ENCODE assay signal across 9 cellular contexts in the genomic region with DNA sequence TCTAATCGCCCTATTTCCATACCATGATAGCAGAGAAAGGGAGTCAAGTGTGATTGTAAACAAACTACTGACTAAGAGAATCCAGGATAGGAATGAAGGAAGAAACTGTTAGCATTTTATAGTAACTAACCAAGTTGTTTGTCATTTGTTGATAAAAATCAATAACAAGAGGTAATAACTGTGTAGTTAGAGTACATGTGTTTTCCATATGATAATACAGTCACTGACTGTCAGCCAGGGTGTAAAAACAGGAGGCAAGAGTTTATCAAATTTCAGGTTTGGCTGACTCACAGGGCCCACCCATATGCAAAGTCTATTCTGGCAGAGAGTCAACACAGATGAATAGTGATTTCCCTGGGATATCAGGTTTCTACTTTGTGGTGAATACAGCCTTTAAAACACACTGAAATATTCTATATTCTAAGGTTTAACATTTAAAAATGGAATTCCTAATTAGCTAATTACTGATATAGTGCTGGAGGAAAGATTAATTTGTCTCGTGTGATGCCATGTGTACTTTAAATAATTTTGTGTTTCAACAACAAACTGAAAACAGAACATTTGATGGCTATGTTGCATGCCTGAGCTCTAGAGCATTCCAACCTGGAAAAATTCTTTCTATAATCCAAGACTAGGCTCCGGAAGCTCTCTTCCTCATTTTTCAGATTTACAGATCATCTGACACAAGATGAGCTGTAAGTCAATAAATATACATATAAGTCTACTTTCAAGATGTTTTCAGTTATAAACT. TPM values are rescaled to one million over a fixed set of nuclear protein-coding genes. Genes with fewer than 3 reads are reported as not detected.
A peak's percentile ranks its signal among the peaks of the same experiment; 100 is the strongest.
DNase-seq lines count a peak whose midpoint lies in the region; ATAC-seq and TF ChIP-seq lines count a peak whose summit lies in the region.
"Had no signal": no experiment of that assay in that cellular context is flagged by ENCODE, and none has a peak within 500 bp of the region (broad histone marks: within the 10 kb centered on the region; RNA-seq: fewer than 3 reads in every experiment).

No MANE protein-coding gene starts in this region.

- no peaks in the 10 kb centered on the region for H3K27me3 ChIP-seq in gastrocnemius medialis

- no peaks in the 10 kb centered on the region for H3K9me3 Mint-ChIP-seq in Calu3 (ENCODE audit: low read depth, unreplicated experiment)
- H3K9me3 Mint-ChIP-seq in glutamatergic neuron (ENCODE audit: unreplicated experiment) = no peaks in the 10 kb centered on the region

- intact Hi-C loops in Calu3 (cut with micrococcal nuclease; ENCODE audit: unreplicated experiment) (no loop called here), gastrocnemius medialis (cut with DNase I; ENCODE audit: low total_unique reads) (no loop called here)

- TF ChIP-seq EP300 in Ishikawa (IDR thresholded peaks at IDR 0.05; ENCODE audit: borderline replicate concordance) = peak; percentile 48; the same call in 1 of the 2 replicates

- TF ChIP-seq POLR2A in gastrocnemius medialis (IDR thresholded peaks at IDR 0.05) = no peak

- peak overlapping the region in 1 of 4 donors; percentile 21 for H3K27ac ChIP-seq in gastrocnemius medialis

- H3K36me3 Mint-ChIP-seq in Calu3 (ENCODE audit: insufficient read depth, unreplicated experiment) (peaks cover 12% of the 10 kb centered on the region), glutamatergic neuron (ENCODE audit: unreplicated experiment) (no peaks in the 10 kb centered on the region)

- TF ChIP-seq RAD21 in Ishikawa (IDR thresholded peaks at IDR 0.05; ENCODE audit: low read depth) = no peak; the same call in 1 of the 2 replicates

- H3K27ac Mint-ChIP-seq in Calu3 (ENCODE audit: unreplicated experiment) (peak overlapping the region; percentile 31), glutamatergic neuron (ENCODE audit: unreplicated experiment) (no peak overlapping the region)

- no TSS peak for BruUV-seq in Calu3 (replicated peaks; lab: Mats Ljungman, UMichigan)

- TF ChIP-seq CTCF in Calu3 (IDR thresholded peaks at IDR 0.05; ENCODE audit: unreplicated experiment) (no peak), glutamatergic neuron (IDR thresholded peaks at IDR 0.05; ENCODE audit: partially characterized antibody, unreplicated experiment) (no peak), gastrocnemius medialis (IDR thresholded peaks at IDR 0.05 in 4 of 5, conservative IDR thresholded peaks at IDR 0.05 in 1 of 5) (no peak)

- no peak overlapping the region for H3K4me3 ChIP-seq in gastrocnemius medialis

- H3K4me1 Mint-ChIP-seq in Calu3 (ENCODE audit: low read depth, unreplicated experiment) (peaks cover 7% of the 10 kb centered on the region), glutamatergic neuron (ENCODE audit: low read depth, unreplicated experiment) (peaks cover 5% of the 10 kb centered on the region)

- H3K27me3 Mint-ChIP-seq in Calu3 (ENCODE audit: unreplicated experiment) (no peaks in the 10 kb centered on the region), glutamatergic neuron (ENCODE audit: unreplicated experiment) (peaks cover 5% of the 10 kb centered on the region)

- H3K4me1 ChIP-seq in gastrocnemius medialis = peaks cover 20 to 24% of the 10 kb centered on the region in 2 donors

- CTCF ChIA-PET in Calu3 (lab: Charles Lee) = interaction anchor here (0.7 to 0.9 kb wide), 2 partner anchors 102 to 730 kb away, joined by 3 to 4 read pairs; no protein-coding TSS in a partner anchor

- no peaks in the 10 kb centered on the region for H3K36me3 ChIP-seq in gastrocnemius medialis

- DNase-seq in Calu3 (peak; percentile 33), iPS-NIHi11 (ENCODE audit: low spot score) (peak; percentile 52), glutamatergic neuron (no peak), NCI-H146 (lab: John Stamatoyannopoulos, UW) (no peak), gastrocnemius medialis (no peak)
- DNase-seq: RPMI8226 had no signal

- H3K4me3 Mint-ChIP-seq in Calu3 (ENCODE audit: low read depth, unreplicated experiment) (no peak overlapping the region), glutamatergic neuron (ENCODE audit: unreplicated experiment) (no peak overlapping the region)

- H3K9me3 ChIP-seq in gastrocnemius medialis = no peaks in the 10 kb centered on the region

- peak; percentile 90 for ATAC-seq in SK-N-SH treated with all-trans-retinoic acid at 6 μM for 48 hours
- no peak for ATAC-seq in HG02678 (IDR thresholded peaks at IDR 0.05; ENCODE audit: unreplicated experiment)
- ATAC-seq in gastrocnemius medialis = no peak

- in situ Hi-C loops in gastrocnemius medialis (cut with MboI; ENCODE audit: low sequenced_read_pairs in 4 of 4) = loop anchor here in 2 of 4 donors (25.0 kb wide), 2 partner anchors 135 to 435 kb away; no protein-coding TSS in a partner anchor

TF ChIP-seq in Ishikawa, 13 proteins besides CTCF, POLR2A, EP300 and RAD21:
- TF ChIP-seq, protein P1, sequence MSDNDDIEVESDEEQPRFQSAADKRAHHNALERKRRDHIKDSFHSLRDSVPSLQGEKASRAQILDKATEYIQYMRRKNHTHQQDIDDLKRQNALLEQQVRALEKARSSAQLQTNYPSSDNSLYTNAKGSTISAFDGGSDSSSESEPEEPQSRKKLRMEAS (IDR thresholded peaks at IDR 0.05) = peak; percentile 32; the same call in 1 of the 2 replicates
- TF ChIP-seq NFIC (IDR thresholded peaks at IDR 0.05) = peak; percentile 79
- peak; percentile 15; the same call in 1 of the 2 replicates for TF ChIP-seq TEAD4 (IDR thresholded peaks at IDR 0.05)
- TF ChIP-seq YY1 (IDR thresholded peaks at IDR 0.05; ENCODE audit: low read depth) = no peak
- TF ChIP-seq CEBPB (IDR thresholded peaks at IDR 0.05) = no peak

TF ChIP-seq in SK-N-SH treated with all-trans-retinoic acid at 6 μM for 48 hours, 23 proteins besides CTCF, POLR2A, EP300 and RAD21:
- no peak for TF ChIP-seq PPARA (CRISPR knock-in tag; IDR thresholded peaks at IDR 0.05; ENCODE audit: borderline replicate concordance)
- no peak for TF ChIP-seq RARB (CRISPR knock-in tag; IDR thresholded peaks at IDR 0.05)
- no peak for TF ChIP-seq CSRNP3 (CRISPR knock-in tag; IDR thresholded peaks at IDR 0.05)
- peak; percentile 79; the same call in 1 of the 2 replicates for TF ChIP-seq TCF4 (CRISPR knock-in tag; IDR thresholded peaks at IDR 0.05; ENCODE audit: borderline replicate concordance)
- 0 out of 2 replicates have a peak, but pooled peaks have one; percentile 28 for TF ChIP-seq ISL1 (CRISPR knock-in tag; IDR thresholded peaks at IDR 0.05)

RNA-seq across cellular contexts. Expression of gene FOXO1, which starts 6.0 kb away (rescaled TPM):
- total RNA-seq in Calu3 (2022) (11.3 and 15.6 TPM in 2 replicates), glutamatergic neuron (ENCODE audit: unreplicated experiment) (1.4 TPM), gastrocnemius medialis (100 to 1,000 TPM; 117 to 250 (median 159) TPM)

Comparison
In these comparisons a context has a peak if more than half of its experiments do, and no peak if none do; other contexts are left out.
1. DNase-seq: peak in Calu3 (single experiment) and iPS-NIHi11 (single experiment); none in glutamatergic neuron (single experiment), NCI-H146 (single experiment) and gastrocnemius medialis (0 of 2).